Comparison of ENCODE assay signal across 21 cellular contexts in the genomic region with DNA sequence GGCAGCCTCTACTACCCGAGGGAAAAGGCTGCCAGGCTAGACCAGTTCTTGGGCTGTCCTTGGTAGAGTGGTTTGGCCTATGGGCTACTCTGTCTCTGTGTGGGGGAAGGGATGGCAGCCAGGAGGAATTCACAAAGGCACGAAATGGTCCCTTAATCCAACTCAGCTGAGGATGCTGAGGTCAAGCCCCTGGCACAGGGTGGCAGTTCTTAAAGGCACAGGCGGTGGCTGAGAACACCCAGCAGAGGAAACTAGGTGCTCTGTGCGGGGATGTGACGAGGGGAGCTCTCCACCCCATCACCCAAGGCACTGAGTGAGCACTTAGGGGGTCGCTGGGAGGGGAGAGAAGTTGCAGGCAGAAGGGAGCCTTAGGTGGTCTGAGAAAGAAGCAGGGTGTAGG. TPM values are rescaled to one million over a fixed set of nuclear protein-coding genes. Genes with fewer than 3 reads are reported as not detected.
DNase-seq lines count a peak whose midpoint lies in the region; ATAC-seq and TF ChIP-seq lines count a peak whose summit lies in the region.
"Had no signal": no experiment of that assay in that cellular context is flagged by ENCODE, and none has a peak within 500 bp of the region (broad histone marks: within the 10 kb centered on the region; RNA-seq: fewer than 3 reads in every experiment).

Gene MFRP (minus strand): TSS at position 101 of the 400 bp plus-strand sequence. CDS start 192 bp downstream, outside the sequence.

- H3K9me3 ChIP-seq in adrenal gland (replicated peaks in 1 of 3) (no peaks in the 10 kb centered on the region), neuronal stem cell (replicated peaks in 1 of 2; ENCODE audit: control insufficient read depth in 2 of 2, insufficient read depth in 1 of 2, low read depth in 1 of 2, low read length in 2 of 2) (peaks cover 0 to 1% of the 10 kb centered on the region in 2 donors), subcutaneous abdominal adipose tissue (ENCODE audit: control insufficient read depth in 5 of 5, low read length in 5 of 5) (no peaks in the 10 kb centered on the region), ascending aorta (no peaks in the 10 kb centered on the region)
- H3K9me3 ChIP-seq: BE2C had no signal

- peak within 1 kb of the TSS; percentile 54 for H3K9ac ChIP-seq in neuronal stem cell (ENCODE audit: low read depth, low read length, poor library complexity)
- no peak within 1 kb of the TSS for H3K9ac ChIP-seq in subcutaneous abdominal adipose tissue (ENCODE audit: low read length in 5 of 5)

- H3K4me3 ChIP-seq in adrenal gland, result no peak within 1 kb of the TSS
- H3K4me3 ChIP-seq in neuronal stem cell (ENCODE audit: low read length in 2 of 2), result no peak within 1 kb of the TSS
- no peak within 1 kb of the TSS for H3K4me3 ChIP-seq in subcutaneous abdominal adipose tissue (ENCODE audit: low read depth in 1 of 5, low read length in 5 of 5)
- H3K4me3 ChIP-seq in ascending aorta, result no peak within 1 kb of the TSS

- H3K27ac Mint-ChIP-seq in activated naive CD8-positive, alpha-beta T cell treated with anti-CD3 and anti-CD28 coated beads, Interleukin-2, amount 50 U/mL, for 24 hours, result no peak within 1 kb of the TSS
- H3K27ac Mint-ChIP-seq: IgD-negative memory B cell had no signal

- H3K4me1 Mint-ChIP-seq in activated naive CD8-positive, alpha-beta T cell treated with anti-CD3 and anti-CD28 coated beads, Interleukin-2, amount 50 U/mL, for 24 hours, result no peaks in the 10 kb centered on the region
- H3K4me1 Mint-ChIP-seq: IgD-negative memory B cell had no signal

- peak within 1 kb of the TSS; percentile 3 for H2AK5ac ChIP-seq in neuronal stem cell (ENCODE audit: low read depth, low read length)

- no peak within 1 kb of the TSS for H3K4me3 Mint-ChIP-seq in activated naive CD8-positive, alpha-beta T cell treated with anti-CD3 and anti-CD28 coated beads, Interleukin-2, amount 50 U/mL, for 24 hours

- H4K91ac ChIP-seq in neuronal stem cell (ENCODE audit: low read depth, low read length, poor library complexity), result no peak within 1 kb of the TSS

- no peak within 1 kb of the TSS for H3K4ac ChIP-seq in neuronal stem cell (ENCODE audit: low read length)

- no peak within 1 kb of the TSS for H2AFZ ChIP-seq in neuronal stem cell (ENCODE audit: low read length)

- H2BK5ac ChIP-seq in neuronal stem cell (ENCODE audit: low read length), result no peak within 1 kb of the TSS

- H3K18ac ChIP-seq in neuronal stem cell (ENCODE audit: low read length), result peak within 1 kb of the TSS; percentile 55

- TF ChIP-seq CTCF in adrenal gland (IDR thresholded peaks at IDR 0.05) (no peak), ascending aorta (IDR thresholded peaks at IDR 0.05) (no peak)

- peaks cover 17% of the 10 kb centered on the region for H3K27me3 Mint-ChIP-seq in activated naive CD8-positive, alpha-beta T cell treated with anti-CD3 and anti-CD28 coated beads, Interleukin-2, amount 50 U/mL, for 24 hours

- H3K14ac ChIP-seq in neuronal stem cell (ENCODE audit: low read length), result no peak within 1 kb of the TSS

- WGBS in adrenal gland, 4 donors, result 48 to 67% (median 56%) methylated on average over 6 of the region's 6 CpGs
- WGBS in neuronal stem cell (ENCODE audit: extremely low coverage in 2 of 2, insufficient read length in 2 of 2, insufficient replicate concordance in 1 of 2), 2 donors, result no CpG with 5 or more reads among the region's 6 CpGs

- no peak within 1 kb of the TSS for H4K8ac ChIP-seq in neuronal stem cell (ENCODE audit: low read depth, low read length)

- no peaks in the 10 kb centered on the region for H3K79me1 ChIP-seq in neuronal stem cell (ENCODE audit: low read depth, low read length)

- peak within 1 kb of the TSS; percentile 93 for H2BK15ac ChIP-seq in neuronal stem cell (ENCODE audit: low read length)

- H3K36me3 ChIP-seq in adrenal gland (replicated peaks in 1 of 2) (no peaks in the 10 kb centered on the region), neuronal stem cell (replicated peaks in 1 of 2; ENCODE audit: control insufficient read depth in 2 of 2, insufficient read depth in 2 of 2, low read length in 2 of 2) (no peaks in the 10 kb centered on the region), subcutaneous abdominal adipose tissue (ENCODE audit: control insufficient read depth in 5 of 5, insufficient read depth in 5 of 5, low read length in 5 of 5) (no peaks in the 10 kb centered on the region), ascending aorta (no peaks in the 10 kb centered on the region)
- H3K36me3 ChIP-seq: BE2C had no signal

- no peak within 1 kb of the TSS for H3K4me2 ChIP-seq in neuronal stem cell (ENCODE audit: insufficient read depth, low read length, poor library complexity, severe bottlenecking)

- no peaks in the 10 kb centered on the region for H3K9me3 Mint-ChIP-seq in activated naive CD8-positive, alpha-beta T cell treated with anti-CD3 and anti-CD28 coated beads, Interleukin-2, amount 50 U/mL, for 24 hours

- no peak within 1 kb of the TSS for H3K23ac ChIP-seq in neuronal stem cell (ENCODE audit: low read depth, low read length, poor library complexity)

- H2BK120ac ChIP-seq in neuronal stem cell (ENCODE audit: low read depth, low read length), result peak within 1 kb of the TSS; percentile 58

- H3K27ac ChIP-seq in adrenal gland, result peak within 1 kb of the TSS in 3 of 5 donors; percentile 32 to 79 (median 39)
- peak within 1 kb of the TSS; percentile 59 for H3K27ac ChIP-seq in layer of hippocampus (ENCODE audit: low read depth, low read length)
- H3K27ac ChIP-seq in neuronal stem cell (replicated peaks; ENCODE audit: low read length), result no peak within 1 kb of the TSS
- H3K27ac ChIP-seq in subcutaneous abdominal adipose tissue (ENCODE audit: low read depth, low read length), result peak within 1 kb of the TSS; percentile 43
- H3K27ac ChIP-seq in ascending aorta, result peak within 1 kb of the TSS in 1 of 2 donors; percentile 15

- H3K4me1 ChIP-seq in adrenal gland (replicated peaks in 1 of 2), result peaks cover 4 to 7% of the 10 kb centered on the region in 2 donors
- peaks cover 2 to 7% of the 10 kb centered on the region in 2 donors for H3K4me1 ChIP-seq in neuronal stem cell (ENCODE audit: control insufficient read depth in 2 of 2, insufficient read depth in 1 of 2, low read depth in 1 of 2, low read length in 2 of 2)
- peaks cover 4 to 34% (median 24%) of the 10 kb centered on the region in 5 donors for H3K4me1 ChIP-seq in subcutaneous abdominal adipose tissue (ENCODE audit: control insufficient read depth in 5 of 5, insufficient read depth in 5 of 5, low read length in 5 of 5)
- no peaks in the 10 kb centered on the region for H3K4me1 ChIP-seq in ascending aorta
- H3K4me1 ChIP-seq: BE2C had no signal

- H3K27me3 ChIP-seq in adrenal gland, result no peaks in the 10 kb centered on the region
- H3K27me3 ChIP-seq in layer of hippocampus (ENCODE audit: control insufficient read depth, insufficient read depth, low read length), result no peaks in the 10 kb centered on the region
- peaks cover 0 to 65% (median 14%) of the 10 kb centered on the region in 3 experiments for H3K27me3 ChIP-seq in neuronal stem cell (ENCODE audit: control insufficient read depth in 3 of 3, insufficient read depth in 3 of 3, low read depth in 1 of 3, low read length in 3 of 3)
- H3K27me3 ChIP-seq in subcutaneous abdominal adipose tissue (ENCODE audit: control insufficient read depth in 5 of 5, insufficient read depth in 4 of 5, low read length in 5 of 5), result no peaks in the 10 kb centered on the region
- H3K27me3 ChIP-seq in ascending aorta, result no peaks in the 10 kb centered on the region
- H3K27me3 ChIP-seq: BE2C had no signal

- no peaks in the 10 kb centered on the region for H3K36me3 Mint-ChIP-seq in activated naive CD8-positive, alpha-beta T cell treated with anti-CD3 and anti-CD28 coated beads, Interleukin-2, amount 50 U/mL, for 24 hours (ENCODE audit: low read depth)
- H3K36me3 Mint-ChIP-seq: IgD-negative memory B cell had no signal

- no peak for DNase-seq in adrenal gland
- DNase-seq in neuronal stem cell (ENCODE audit: low spot score), result no peak
- no peak for DNase-seq in ascending aorta (ENCODE audit: low spot score in 2 of 2)
- DNase-seq in T1000 (lab: John Stamatoyannopoulos, UW), result no peak
- no peak for DNase-seq in activated naive CD8-positive, alpha-beta T cell treated with anti-CD3 and anti-CD28 coated beads, Interleukin-2, amount 50 U/mL, for 24 hours
- DNase-seq: BE2C, DMS53, GDM1, Karpas-422, NCI-H1694, NCI-H2081, NCI-H2171 treated with DMSO at 0.1 percent for 48 hours, NCI-H524 treated with DMSO at 0.1 percent for 48 hours, SIG-M5 had no signal

- H2BK12ac ChIP-seq in neuronal stem cell (ENCODE audit: low read length), result peak within 1 kb of the TSS; percentile 98

- intact Hi-C loops in adrenal gland (cut with DNase I), result no loop called here
- intact Hi-C loops in ascending aorta (cut with DNase I), result no loop called here

- TF ChIP-seq POLR2A in adrenal gland (IDR thresholded peaks at IDR 0.05), result no peak

- ATAC-seq in activated naive CD8-positive, alpha-beta T cell treated with anti-CD3 and anti-CD28 coated beads, Interleukin-2, amount 50 U/mL, for 24 hours, result no peak
- ATAC-seq: Panc1 had no signal

RNA-seq across cellular contexts. Expression of gene MFRP, which starts in this region (rescaled TPM):
- total RNA-seq in adrenal gland, result under 1 TPM in 1 of 8 donors, not detected in 7; under 0.01 TPM
- not detected for polyA plus RNA-seq in adrenal gland
- not detected for polyA plus RNA-seq in neuronal stem cell (2013, experiment 1 of 2)
- not detected for polyA plus RNA-seq in neuronal stem cell (2013, experiment 2 of 2)
- not detected for total RNA-seq in ascending aorta
- total RNA-seq: A673, H4, M059J had no signal
- polyA plus RNA-seq: IgD-negative memory B cell had no signal
